7 cellular contexts compared by ENCODE assay signal in the genomic region with DNA sequence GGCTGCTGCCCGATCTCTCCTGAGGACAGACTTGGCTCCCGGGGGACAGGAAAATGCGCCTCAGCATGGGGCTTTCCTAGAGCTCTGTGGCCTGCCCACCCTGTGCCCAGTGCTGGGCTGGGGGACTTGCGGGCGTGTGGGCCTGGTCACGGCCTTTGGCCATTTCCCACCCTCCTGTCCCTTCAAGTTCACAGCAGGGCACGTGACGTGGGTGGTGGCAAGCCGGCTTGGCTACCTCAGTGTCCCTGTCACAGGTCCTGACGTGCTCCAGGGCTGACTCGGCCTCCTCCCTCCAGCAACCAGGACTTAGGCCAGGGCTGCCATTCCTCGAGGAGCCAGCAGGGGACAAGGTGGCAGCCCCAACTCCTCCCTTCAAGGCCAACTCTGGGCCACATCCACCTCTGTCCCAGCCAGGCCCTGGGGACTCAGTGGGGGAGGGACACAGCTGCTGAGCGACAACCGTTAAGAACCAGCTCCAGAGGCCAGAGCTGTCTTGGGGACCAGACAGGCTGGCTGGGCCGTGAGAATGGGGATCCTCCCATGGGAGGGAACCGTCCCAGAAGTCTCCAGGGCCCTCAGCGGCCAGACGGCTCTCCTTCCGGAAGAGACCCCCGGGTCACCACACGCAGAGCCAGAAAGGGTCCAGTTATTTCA. TPM values are rescaled to one million over a fixed set of nuclear protein-coding genes. Genes with fewer than 3 reads are reported as not detected.
DNase-seq lines count a peak whose midpoint lies in the region; ATAC-seq and TF ChIP-seq lines count a peak whose summit lies in the region.

No MANE protein-coding gene starts in this region.

- TF ChIP-seq CTCF in GM12864 (IDR thresholded peaks at IDR 0.05; ENCODE audit: low read depth, low read length, missing control alignments) (peak; percentile 94), brain (conservative IDR thresholded peaks at IDR 0.05) (peak; percentile 55 to 73)

- H3K9me3 Mint-ChIP-seq in T-cell, result no peaks in the 10 kb centered on the region
- H3K9me3 Mint-ChIP-seq in brain, result no peaks in the 10 kb centered on the region
- H3K9me3 Mint-ChIP-seq in immature natural killer cell, result no peaks in the 10 kb centered on the region

- peak overlapping the region; percentile 72 for H3K4me3 ChIP-seq in GM12864 (ENCODE audit: low read depth, low read length)

- POLR2A ChIA-PET in T-cell (lab: Charles Lee), result interaction anchor here in 1 of 2 donors (0.5 kb wide), 1 partner anchor 299 kb away, joined by 3 read pairs; no protein-coding TSS in a partner anchor

- H3K4me1 Mint-ChIP-seq in T-cell (peaks cover 24 to 45% (median 34%) of the 10 kb centered on the region in 3 donors), brain (peaks cover 17% of the 10 kb centered on the region), immature natural killer cell (peaks cover 16 to 30% of the 10 kb centered on the region in 2 donors)

- CTCF ChIA-PET in T-cell (lab: Charles Lee), result interaction anchor here in 1 of 2 donors (0.6 to 2.2 kb wide), 3 partner anchors 10 to 156 kb away, joined by 4 to 9 read pairs (median 6); a partner anchor contains a TSS

- H3K27me3 Mint-ChIP-seq in T-cell, result no peaks in the 10 kb centered on the region
- H3K27me3 Mint-ChIP-seq in brain, result no peaks in the 10 kb centered on the region
- peaks cover 0 to 4% (median 2%) of the 10 kb centered on the region in 3 donors for H3K27me3 Mint-ChIP-seq in immature natural killer cell (ENCODE audit: low read depth in 3 of 3)

- ATAC-seq in GM21737 (IDR thresholded peaks at IDR 0.05; ENCODE audit: unreplicated experiment) (peak; percentile 72), T-cell (replicated peaks in 1 of 4) (peak; percentile 22 to 45 (median 31))

- peak; percentile 76 for DNase-seq in GM12864 (ENCODE audit: low read depth)
- DNase-seq in KG1 (lab: John Stamatoyannopoulos, UW), result peak; percentile 59
- DNase-seq in T-cell, result peak in 31 of 34 experiments; percentile 23 to 67 (median 48)
- peak; percentile 47 to 50 (median 48) for DNase-seq in immature natural killer cell
- peak; percentile 62 for DNase-seq in stimulated activated CD4-positive, alpha-beta T cell treated with anti-CD3 and anti-CD28 coated beads, Interleukin-12 subunit alpha, Interleukin-12 subunit beta, amount 100 ng/mL, for 4 hours

- H3K36me3 Mint-ChIP-seq in T-cell (peaks cover 24% of the 10 kb centered on the region), brain (peaks cover 32% of the 10 kb centered on the region), immature natural killer cell (peaks cover 6 to 12% (median 6%) of the 10 kb centered on the region in 3 donors)

- peak overlapping the region; percentile 44 to 90 (median 55) for H3K4me3 Mint-ChIP-seq in T-cell
- H3K4me3 Mint-ChIP-seq in brain, result no peak overlapping the region
- peak overlapping the region; percentile 20 to 66 (median 29) for H3K4me3 Mint-ChIP-seq in immature natural killer cell

- H3K27ac Mint-ChIP-seq in T-cell (peak overlapping the region; percentile 77 to 81), brain (peak overlapping the region; percentile 48 to 94 (median 85)), immature natural killer cell (peak overlapping the region; percentile 70 to 92 (median 82))

RNA-seq across cellular contexts. Expression of a gene that starts 1.0 kb away (rescaled TPM):
- 100 to 1,000 TPM; 148 to 191 (median 180) TPM for total RNA-seq in T-cell
- polyA plus RNA-seq in brain (ENCODE audit: insufficient read depth, low read depth, low replicate concordance) (1.8 TPM), immature natural killer cell (100 to 1,000 TPM in 1 of 3 donors, 10 to 100 TPM in 2; 53.1 to 124 (median 57.5) TPM)

RNA-seq across cellular contexts. Expression of a gene that starts 9.9 kb away (rescaled TPM):
- 100 to 1,000 TPM in 3 of 5 donors, 10 to 100 TPM in 2; 91.4 to 158 (median 138) TPM for total RNA-seq in T-cell
- 502 TPM for polyA plus RNA-seq in brain (ENCODE audit: insufficient read depth, low read depth, low replicate concordance)
- 10 to 100 TPM; 51.2 to 85.8 (median 69.1) TPM for polyA plus RNA-seq in immature natural killer cell

RNA-seq across cellular contexts. Expression of a gene that starts 33.2 kb away (rescaled TPM):
- 10 to 100 TPM in 3 of 5 donors, 1 to 10 TPM in 2; 2.6 to 24.6 (median 18.3) TPM for total RNA-seq in T-cell
- 46.1 TPM for polyA plus RNA-seq in brain (ENCODE audit: insufficient read depth, low read depth, low replicate concordance)
- 1 to 10 TPM; 3.2 to 4.0 (median 3.9) TPM for polyA plus RNA-seq in immature natural killer cell

RNA-seq across cellular contexts. Expression of a gene that starts 51.6 kb away (rescaled TPM):
- total RNA-seq in T-cell, result 10 to 100 TPM; 22.1 to 52.2 (median 45.9) TPM
- polyA plus RNA-seq in brain (ENCODE audit: insufficient read depth, low read depth, low replicate concordance) (12.5 TPM), immature natural killer cell (10 to 100 TPM in 2 of 3 donors, 1 to 10 TPM in 1; 5.4 to 27.1 (median 18.7) TPM)

RNA-seq across cellular contexts. Expression of a gene that starts 59.5 kb away (rescaled TPM):
- total RNA-seq in T-cell, result 100 to 1,000 TPM; 116 to 170 (median 144) TPM
- polyA plus RNA-seq in brain (ENCODE audit: insufficient read depth, low read depth, low replicate concordance) (83.7 TPM), immature natural killer cell (10 to 100 TPM; 55.9 to 67.5 (median 64.0) TPM)

Comparison
In these comparisons a context has a peak if more than half of its experiments do, and no peak if none do; other contexts are left out.
1. Peak in every context shown above with its lines: DNase-seq, ATAC-seq and H3K4me3 ChIP-seq.
2. H3K4me3 Mint-ChIP-seq: peak in T-cell (3 of 3) and immature natural killer cell (5 of 5); none in brain (0 of 5).
3. RNA of a gene that starts 1.0 kb away (polyA plus RNA-seq): 53.1 to 124 TPM in immature natural killer cell; 1.8 TPM in brain (single experiment); every median in the first group is over 10 times any median in the second.